In genomic region chr4:55758081-55758480, GRCh38 we compare ENCODE assay signal across 14 cellular contexts.
DNase-seq lines count a peak whose midpoint lies in the region; ATAC-seq and TF ChIP-seq lines count a peak whose summit lies in the region.
"Had no signal": no experiment of that assay in that cellular context is flagged by ENCODE, and none has a peak within 500 bp of the region (broad histone marks: within the 10 kb centered on the region; RNA-seq: fewer than 3 reads in every experiment).

No MANE protein-coding gene starts in this region.

- no peaks in the 10 kb centered on the region for H3K9me3 ChIP-seq in SK-N-SH
- H3K9me3 ChIP-seq in OCI-LY3 (ENCODE audit: insufficient read depth, low read length) = no peaks in the 10 kb centered on the region
- H3K9me3 ChIP-seq: gastrocnemius medialis, testis had no signal

- no peak for TF ChIP-seq RAD21 in SK-N-SH (IDR thresholded peaks at IDR 0.05; ENCODE audit: low read length)

- DNase-seq in SK-N-SH (no peak), epithelial cell of prostate (ENCODE audit: low read depth, low spot score) (no peak), stromal cell of bone marrow (ENCODE audit: low read depth) (peak; percentile 25)
- no peak for DNase-seq in stimulated activated naive CD4-positive, alpha-beta T cell (lab: John Stamatoyannopoulos, UW)
- DNase-seq: activated CD4-positive, alpha-beta T cell treated with anti-CD3 and anti-CD28 coated beads, Interleukin-2, amount 50 U/mL, for 4 hours; gastrocnemius medialis; NCI-H1105; SIG-M5; testis had no signal

- CTCF ChIA-PET in SK-N-SH (lab: Yijun Ruan, JAX) = interaction anchor here (1.2 to 1.8 kb wide), 3 partner anchors 43 to 787 kb away, joined by 3 to 4 read pairs (median 3); no protein-coding TSS in a partner anchor

- H3K27me3 ChIP-seq in SK-N-SH (ENCODE audit: insufficient read depth) = no peaks in the 10 kb centered on the region
- H3K27me3 ChIP-seq in OCI-LY3 (ENCODE audit: low read depth, low read length) = no peaks in the 10 kb centered on the region
- H3K27me3 ChIP-seq: dorsolateral prefrontal cortex, gastrocnemius medialis, testis had no signal

- H3K4me1 ChIP-seq in SK-N-SH (ENCODE audit: control insufficient read depth in 1 of 2, insufficient read depth in 2 of 2, low read depth in 1 of 2, low read length in 1 of 2) (no peaks in the 10 kb centered on the region; a peak in 1 of 4 replicates), OCI-LY3 (ENCODE audit: low read length) (peaks cover under 1% of the 10 kb centered on the region; the same call in 1 of the 2 replicates)
- H3K4me1 ChIP-seq: gastrocnemius medialis, testis had no signal

- H3K79me2 ChIP-seq in SK-N-SH (ENCODE audit: insufficient read depth) (no peaks in the 10 kb centered on the region), OCI-LY3 (ENCODE audit: low read length) (no peaks in the 10 kb centered on the region)

- H3K9me2 ChIP-seq in SK-N-SH = no peaks in the 10 kb centered on the region

- no peak for ATAC-seq in SK-N-SH treated with all-trans-retinoic acid at 6 μM for 48 hours
- ATAC-seq in HG02938 (IDR thresholded peaks at IDR 0.05; ENCODE audit: unreplicated experiment) = no peak
- no peak for ATAC-seq in GM21367 (IDR thresholded peaks at IDR 0.05; ENCODE audit: unreplicated experiment)
- ATAC-seq: gastrocnemius medialis had no signal

- H4K20me1 ChIP-seq in SK-N-SH (ENCODE audit: insufficient read depth) (no peaks in the 10 kb centered on the region), OCI-LY3 (ENCODE audit: insufficient read depth, low read length) (no peaks in the 10 kb centered on the region)

- TF ChIP-seq EP300 in SK-N-SH (IDR thresholded peaks at IDR 0.05; ENCODE audit: borderline replicate concordance in 1 of 2, low read depth in 1 of 2, low read length in 1 of 2) = no peak

- H3F3A ChIP-seq in SK-N-SH (replicated peaks; ENCODE audit: insufficient read depth) = no peaks in the 10 kb centered on the region

- H2AFZ ChIP-seq in SK-N-SH (ENCODE audit: low read depth) (peak overlapping the region; percentile 48; the same call in 1 of the 2 replicates), OCI-LY3 (ENCODE audit: low read depth, low read length) (peak overlapping the region; percentile 55)

- H3K4me3 ChIP-seq in SK-N-SH (ENCODE audit: low read depth in 2 of 2, low read length in 1 of 2) (no peak overlapping the region), OCI-LY3 (ENCODE audit: low read length) (no peak overlapping the region)
- H3K4me3 ChIP-seq: dorsolateral prefrontal cortex, gastrocnemius medialis, testis had no signal

- POLR2A ChIA-PET in SK-N-SH (lab: Yijun Ruan, JAX) = no interaction called here

- H3K36me3 ChIP-seq in SK-N-SH (replicated peaks in 1 of 2; ENCODE audit: control insufficient read depth in 1 of 2, insufficient read depth in 2 of 2, low read length in 1 of 2) (no peaks in the 10 kb centered on the region), OCI-LY3 (replicated peaks; ENCODE audit: low read depth, low read length) (no peaks in the 10 kb centered on the region)
- H3K36me3 ChIP-seq: gastrocnemius medialis had no signal

- H3K27ac ChIP-seq in SK-N-SH (ENCODE audit: low read depth in 2 of 2, low read length in 1 of 2) = no peak overlapping the region
- no peak overlapping the region for H3K27ac ChIP-seq in OCI-LY3 (ENCODE audit: low read length)
- H3K27ac ChIP-seq in epithelial cell of prostate = peak overlapping the region; percentile 46
- H3K27ac ChIP-seq: dorsolateral prefrontal cortex, gastrocnemius medialis, testis had no signal

- H3K9ac ChIP-seq in SK-N-SH (no peak overlapping the region), OCI-LY3 (ENCODE audit: low read length) (no peak overlapping the region)

- WGBS in SK-N-SH (ENCODE audit: low lambda C conversion rate) = 42% methylated on average over 3 of the region's 3 CpGs

- TF ChIP-seq CTCF in SK-N-SH (IDR thresholded peaks at IDR 0.05) (no peak), OCI-LY3 (IDR thresholded peaks at IDR 0.05; ENCODE audit: low read depth, low read length) (no peak)

- H3K4me2 ChIP-seq in SK-N-SH (no peak overlapping the region), OCI-LY3 (ENCODE audit: low read length) (no peak overlapping the region)

TF ChIP-seq in SK-N-SH, 30 proteins besides CTCF, POLR2A, EP300 and RAD21:
- TF ChIP-seq TEAD4 (IDR thresholded peaks at IDR 0.05; ENCODE audit: borderline replicate concordance, insufficient read depth) = no peak
- no peak for TF ChIP-seq EZH2phosphoT487 (IDR thresholded peaks at IDR 0.05; ENCODE audit: borderline replicate concordance, low read depth)
- no peak for TF ChIP-seq ZBTB33 (IDR thresholded peaks at IDR 0.05; ENCODE audit: borderline replicate concordance, low read depth)
- TF ChIP-seq SIN3A (IDR thresholded peaks at IDR 0.05; ENCODE audit: borderline replicate concordance, low read depth, low read length) = no peak
- TF ChIP-seq POLR2AphosphoS5 (IDR thresholded peaks at IDR 0.05; ENCODE audit: low read depth, low read length) = no peak
- no peak for TF ChIP-seq IRF3 (IDR thresholded peaks at IDR 0.05; ENCODE audit: low read depth, low read length)
- no peak for TF ChIP-seq RFX5 (IDR thresholded peaks at IDR 0.05; ENCODE audit: low read length)
- TF ChIP-seq MXI1 (IDR thresholded peaks at IDR 0.05; ENCODE audit: low read depth, low read length) = no peak
- no peak for TF ChIP-seq MEF2A (IDR thresholded peaks at IDR 0.05; ENCODE audit: borderline replicate concordance, low read depth)
- TF ChIP-seq SMC3 (IDR thresholded peaks at IDR 0.05; ENCODE audit: low read depth, low read length) = no peak

TF ChIP-seq in SK-N-SH treated with all-trans-retinoic acid at 6 μM for 48 hours, 23 proteins besides CTCF, POLR2A, EP300 and RAD21:
- no peak for TF ChIP-seq ZNF8 (CRISPR knock-in tag; IDR thresholded peaks at IDR 0.05)
- TF ChIP-seq ZNF565 (CRISPR knock-in tag; conservative IDR thresholded peaks at IDR 0.05; ENCODE audit: low read depth) = no peak
- no peak for TF ChIP-seq ZNF70 (CRISPR knock-in tag; IDR thresholded peaks at IDR 0.05)
- TF ChIP-seq ARNTL (CRISPR knock-in tag; IDR thresholded peaks at IDR 0.05; ENCODE audit: borderline replicate concordance, low read depth) = no peak
- no peak for TF ChIP-seq ESRRG (CRISPR knock-in tag; IDR thresholded peaks at IDR 0.05)
- no peak for TF ChIP-seq CSRNP3 (CRISPR knock-in tag; IDR thresholded peaks at IDR 0.05)
TF ChIP-seq in SK-N-SH treated with all-trans-retinoic acid at 6 μM for 48 hours: peak in this region for 0.
